In genomic region chr2:171763602-171764001, GRCh38 we compare ENCODE assay signal across 23 cellular contexts.
A peak's percentile ranks its signal among the peaks of the same experiment; 100 is the strongest.
DNase-seq lines count a peak whose midpoint lies in the region; ATAC-seq and TF ChIP-seq lines count a peak whose summit lies in the region.
"Had no signal": no experiment of that assay in that cellular context is flagged by ENCODE, and none has a peak within 500 bp of the region (broad histone marks: within the 10 kb centered on the region; RNA-seq: fewer than 3 reads in every experiment).

No MANE protein-coding gene starts in this region.

- WGBS in adrenal gland, 4 donors: 84 to 91% (median 85%) methylated on average over 3 of the region's 3 CpGs

- TF ChIP-seq CTCF in choroid plexus epithelial cell (conservative IDR thresholded peaks at IDR 0.05; ENCODE audit: low read depth, low read length) (no peak), adrenal gland (IDR thresholded peaks at IDR 0.05) (no peak)

- H3K27me3 Mint-ChIP-seq in activated T-cell treated with anti-CD3 and anti-CD28 coated beads, Interleukin-2, amount 50 U/mL, for 24 hours: no peaks in the 10 kb centered on the region
- H3K27me3 Mint-ChIP-seq: CD4-positive, alpha-beta T cell; T-cell had no signal

- no peaks in the 10 kb centered on the region for H3K4me1 ChIP-seq in adrenal gland (replicated peaks in 1 of 2)
- H3K4me1 ChIP-seq: vagina had no signal

- H3K4me3 ChIP-seq in choroid plexus epithelial cell (ENCODE audit: low read depth, low read length): no peak overlapping the region
- H3K4me3 ChIP-seq in adrenal gland: no peak overlapping the region
- H3K4me3 ChIP-seq: vagina had no signal

- H3K27me3 ChIP-seq in adrenal gland: no peaks in the 10 kb centered on the region
- H3K27me3 ChIP-seq: vagina had no signal

- no peak overlapping the region for H3K27ac Mint-ChIP-seq in activated T-cell treated with anti-CD3 and anti-CD28 coated beads, Interleukin-2, amount 50 U/mL, for 24 hours
- H3K27ac Mint-ChIP-seq: CD4-positive, alpha-beta T cell; HFFc6; T-cell had no signal

- DNase-seq in COLO829 (ENCODE audit: low spot score) (peak; percentile 56), NCI-H69 (lab: John Stamatoyannopoulos, UW) (peak; percentile 22), choroid plexus epithelial cell (ENCODE audit: low read depth) (peak; percentile 13), myocyte (ENCODE audit: low read depth) (peak; percentile 63), adrenal gland (no peak), NCI-H526 (lab: John Stamatoyannopoulos, UW) (no peak)
- no peak for DNase-seq in activated T-cell treated with anti-CD3 and anti-CD28 coated beads, Interleukin-2, amount 50 U/mL, for 24 hours
- DNase-seq: activated CD4-positive, alpha-beta T cell treated with anti-CD3 and anti-CD28 coated beads, Interleukin-2, amount 50 U/mL, for 48 hours; activated naive CD4-positive, alpha-beta T cell; activated T-cell treated with anti-CD3 and anti-CD28 coated beads for 4 hours; aorta; CD4-positive, alpha-beta T cell; HFFc6; left cardiac atrium; NCI-H1048; NCI-H2029 treated with DMSO at 0.1 percent for 48 hours; SHP77; stimulated activated CD4-positive, alpha-beta T cell treated with anti-CD3 and anti-CD28 coated beads, Interleukin-15, amount 100 ng/mL, for 24 hours; T-cell had no signal

- H3K36me3 Mint-ChIP-seq in activated T-cell treated with anti-CD3 and anti-CD28 coated beads, Interleukin-2, amount 50 U/mL, for 24 hours (ENCODE audit: low read depth): peaks cover 55% of the 10 kb centered on the region

- intact Hi-C loops in adrenal gland (cut with DNase I): no loop called here

- H3K4me1 Mint-ChIP-seq in activated T-cell treated with anti-CD3 and anti-CD28 coated beads, Interleukin-2, amount 50 U/mL, for 24 hours (ENCODE audit: low read depth): no peaks in the 10 kb centered on the region
- H3K4me1 Mint-ChIP-seq: T-cell had no signal

- TF ChIP-seq POLR2A in adrenal gland (IDR thresholded peaks at IDR 0.05): no peak

- no peak for ATAC-seq in GM19035 (IDR thresholded peaks at IDR 0.05; ENCODE audit: unreplicated experiment)
- ATAC-seq: left cardiac atrium, T-cell had no signal

- H3K9me3 Mint-ChIP-seq in activated T-cell treated with anti-CD3 and anti-CD28 coated beads, Interleukin-2, amount 50 U/mL, for 24 hours: no peaks in the 10 kb centered on the region
- H3K9me3 Mint-ChIP-seq: CD4-positive, alpha-beta T cell; HFFc6 had no signal

- no peak overlapping the region for H3K4me3 Mint-ChIP-seq in activated T-cell treated with anti-CD3 and anti-CD28 coated beads, Interleukin-2, amount 50 U/mL, for 24 hours
- H3K4me3 Mint-ChIP-seq: CD4-positive, alpha-beta T cell; HFFc6; T-cell had no signal

- H3K9me3 ChIP-seq in adrenal gland (replicated peaks in 1 of 3): no peaks in the 10 kb centered on the region
- H3K9me3 ChIP-seq: vagina had no signal

- H3K36me3 ChIP-seq in adrenal gland (replicated peaks in 1 of 2): peaks cover 0 to 6% of the 10 kb centered on the region in 2 donors

- no peak overlapping the region for H3K27ac ChIP-seq in adrenal gland
- H3K27ac ChIP-seq: HL-60, KMS-11, vagina had no signal

Comparison
In these comparisons a context has a peak if more than half of its experiments do, and no peak if none do; other contexts are left out.
1. DNase-seq: peak in COLO829 (single experiment), NCI-H69 (single experiment), choroid plexus epithelial cell (single experiment) and myocyte (single experiment); none in adrenal gland (0 of 7), activated T-cell treated with anti-CD3 and anti-CD28 coated beads, Interleukin-2, amount 50 U/mL, for 24 hours (single experiment) and NCI-H526 (0 of 2).